In the genomic region with DNA sequence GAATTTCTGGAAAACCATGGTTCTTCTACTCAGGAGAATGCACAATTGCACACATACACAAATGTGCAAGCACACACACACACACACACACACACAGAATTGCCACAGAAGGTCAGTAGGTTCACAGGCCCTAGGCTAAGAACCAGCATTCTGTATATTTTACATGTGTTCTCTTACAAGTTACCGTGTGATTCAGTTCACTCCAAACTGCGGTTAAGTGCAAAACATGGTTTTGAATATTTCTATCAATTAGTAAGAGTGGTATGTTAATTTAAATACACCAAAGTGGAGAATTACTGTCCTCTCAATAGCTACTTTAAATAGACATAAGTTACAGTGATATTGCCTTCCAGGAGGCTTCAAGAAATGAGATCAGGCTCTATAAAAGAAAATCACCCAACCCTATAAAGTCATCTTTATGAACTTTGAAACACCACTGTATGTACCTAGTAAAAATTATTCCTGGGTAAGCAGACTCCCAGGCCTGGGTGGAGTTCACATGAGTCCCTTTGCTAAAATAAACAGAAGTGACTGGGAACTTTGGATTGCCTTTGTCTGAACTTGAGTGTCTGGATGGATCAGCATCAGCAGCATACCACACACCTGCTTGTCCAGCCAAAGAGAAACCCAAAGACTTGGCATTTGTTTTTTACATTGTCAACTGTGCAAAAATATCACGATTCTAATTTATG, we compare ENCODE assay signal across 1 cellular context.
TF ChIP-seq lines count a peak whose summit lies in the region.

No MANE protein-coding gene starts in this region.

TF ChIP-seq in IMR-90, 13 proteins besides CTCF, POLR2A, EP300 and RAD21:
- no peak for TF ChIP-seq CHD1 (IDR thresholded peaks at IDR 0.05; ENCODE audit: low read depth, low read length)
- TF ChIP-seq CEBPB (IDR thresholded peaks at IDR 0.05; ENCODE audit: low read depth, low read length): no peak
- TF ChIP-seq MAFK (IDR thresholded peaks at IDR 0.05; ENCODE audit: low read depth, low read length): no peak
- TF ChIP-seq MXI1 (IDR thresholded peaks at IDR 0.05; ENCODE audit: borderline replicate concordance, low read depth, low read length): no peak
- TF ChIP-seq RCOR1 (IDR thresholded peaks at IDR 0.05; ENCODE audit: insufficient replicate concordance, low read length): no peak
- no peak for TF ChIP-seq SMC3 (IDR thresholded peaks at IDR 0.05; ENCODE audit: low read depth, low read length)
- no peak for TF ChIP-seq NFE2L2 (IDR thresholded peaks at IDR 0.05; ENCODE audit: low read depth, low read length)
- no peak for TF ChIP-seq FOS (IDR thresholded peaks at IDR 0.05; ENCODE audit: low read depth, low read length)
- TF ChIP-seq BHLHE40 (IDR thresholded peaks at IDR 0.05; ENCODE audit: low read depth, low read length): no peak
- TF ChIP-seq, protein P1, sequence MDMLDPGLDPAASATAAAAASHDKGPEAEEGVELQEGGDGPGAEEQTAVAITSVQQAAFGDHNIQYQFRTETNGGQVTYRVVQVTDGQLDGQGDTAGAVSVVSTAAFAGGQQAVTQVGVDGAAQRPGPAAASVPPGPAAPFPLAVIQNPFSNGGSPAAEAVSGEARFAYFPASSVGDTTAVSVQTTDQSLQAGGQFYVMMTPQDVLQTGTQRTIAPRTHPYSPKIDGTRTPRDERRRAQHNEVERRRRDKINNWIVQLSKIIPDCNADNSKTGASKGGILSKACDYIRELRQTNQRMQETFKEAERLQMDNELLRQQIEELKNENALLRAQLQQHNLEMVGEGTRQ (IDR thresholded peaks at IDR 0.05; ENCODE audit: low read depth, low read length): no peak
- no peak for TF ChIP-seq MAZ (IDR thresholded peaks at IDR 0.05; ENCODE audit: borderline replicate concordance, low read depth, low read length)
- TF ChIP-seq RFX5 (IDR thresholded peaks at IDR 0.05; ENCODE audit: low read depth, low read length): no peak
- TF ChIP-seq, protein P2, sequence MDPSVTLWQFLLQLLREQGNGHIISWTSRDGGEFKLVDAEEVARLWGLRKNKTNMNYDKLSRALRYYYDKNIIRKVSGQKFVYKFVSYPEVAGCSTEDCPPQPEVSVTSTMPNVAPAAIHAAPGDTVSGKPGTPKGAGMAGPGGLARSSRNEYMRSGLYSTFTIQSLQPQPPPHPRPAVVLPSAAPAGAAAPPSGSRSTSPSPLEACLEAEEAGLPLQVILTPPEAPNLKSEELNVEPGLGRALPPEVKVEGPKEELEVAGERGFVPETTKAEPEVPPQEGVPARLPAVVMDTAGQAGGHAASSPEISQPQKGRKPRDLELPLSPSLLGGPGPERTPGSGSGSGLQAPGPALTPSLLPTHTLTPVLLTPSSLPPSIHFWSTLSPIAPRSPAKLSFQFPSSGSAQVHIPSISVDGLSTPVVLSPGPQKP (IDR thresholded peaks at IDR 0.05; ENCODE audit: borderline replicate concordance, low read depth, low read length): no peak
